Comparison of ENCODE assay signal across 15 cellular contexts in genomic region chr2:236176951-236177350, GRCh38. TPM values are rescaled to one million over a fixed set of nuclear protein-coding genes. Genes with fewer than 3 reads are reported as not detected.
"Had no signal": no experiment of that assay in that cellular context is flagged by ENCODE, and none has a peak within 500 bp of the region (broad histone marks: within the 10 kb centered on the region; RNA-seq: fewer than 3 reads in every experiment).

No MANE protein-coding gene starts in this region.

- H3K9me3 ChIP-seq: heart left ventricle, mucosa of descending colon, uterus had no signal

- H3K36me3 ChIP-seq: heart left ventricle, uterus had no signal

- DNase-seq: cerebellar nuclear complex; hippocampal formation; kidney glomerular epithelial cell; mammary epithelial cell; naive thymus-derived CD8-positive, alpha-beta T cell; stimulated activated naive CD4-positive, alpha-beta T cell treated with Interleukin-2 at 50 U/mL for 16 hours; uterus had no signal

- H3K27ac ChIP-seq: heart left ventricle, uterus had no signal

- H3K9me3 Mint-ChIP-seq: type B pancreatic cell had no signal

- H3K36me3 Mint-ChIP-seq: type B pancreatic cell had no signal

- H3K27ac Mint-ChIP-seq: naive thymus-derived CD8-positive, alpha-beta T cell; type B pancreatic cell had no signal

- H3K4me3 ChIP-seq: mucosa of descending colon, uterus had no signal

- ATAC-seq: naive thymus-derived CD8-positive, alpha-beta T cell had no signal

RNA-seq across cellular contexts. Expression of gene GBX2, which starts 8.8 kb away (rescaled TPM):
- total RNA-seq: esophagus mucosa; fibroblast of lung; liver; mucosa of descending colon; naive thymus-derived CD8-positive, alpha-beta T cell; omental fat pad; uterus had no signal
- polyA plus RNA-seq: liver; mammary epithelial cell; naive thymus-derived CD8-positive, alpha-beta T cell; small intestine had no signal
